29 cellular contexts compared by ENCODE assay signal in genomic region chr10:112896273-112896672, GRCh38.
"Had no signal": no experiment of that assay in that cellular context is flagged by ENCODE, and none has a peak within 500 bp of the region (broad histone marks: within the 10 kb centered on the region; RNA-seq: fewer than 3 reads in every experiment).

No MANE protein-coding gene starts in this region.

- H3K9me3 ChIP-seq: esophagus squamous epithelium, gastroesophageal sphincter, pancreas, psoas muscle, suprapubic skin had no signal

- H3K27me3 Mint-ChIP-seq: activated CD4-positive, alpha-beta memory T cell treated with anti-CD3 and anti-CD28 coated beads, Interleukin-2, amount 10 ng/mL, durations not matched to agents 7 days and 5 days; activated CD4-positive, alpha-beta T cell treated with anti-CD3 and anti-CD28 coated beads, Interleukin-2, amount 10 ng/mL, durations not matched to agents 24 days and 14 days; memory B cell had no signal

- FAIRE-seq: keratinocyte, pancreas, urothelium cell line had no signal

- H3K4me1 ChIP-seq: pancreas, psoas muscle had no signal

- H3K9me3 Mint-ChIP-seq: activated CD4-positive, alpha-beta T cell treated with anti-CD3 and anti-CD28 coated beads, Interleukin-2, amount 10 ng/mL, durations not matched to agents 24 days and 14 days; stimulated activated effector memory CD8-positive, alpha-beta T cell treated with anti-CD3 and anti-CD28 coated beads, Interleukin-12 subunit alpha, Interleukin-12 subunit beta, amount 100 ng/mL, for 72 hours; T-cell; T-helper 2 cell treated with Interferon-gamma antibody and Interleukin-4, amounts not matched to agents 5 μg/mL and 100 μg/mL, for 36 hours had no signal

- H3K4me3 Mint-ChIP-seq: activated CD4-positive, alpha-beta memory T cell treated with anti-CD3 and anti-CD28 coated beads, Interleukin-2, amount 10 ng/mL, durations not matched to agents 7 days and 5 days; activated CD4-positive, alpha-beta T cell treated with anti-CD3 and anti-CD28 coated beads, Interleukin-2, amount 10 ng/mL, durations not matched to agents 24 days and 14 days; activated naive CD4-positive, alpha-beta T cell treated with anti-CD3 and anti-CD28 coated beads, Interleukin-2, amount 50 U/mL, for 24 hours; brain; endodermal cell; memory B cell; nephron progenitor cell; stimulated activated effector memory CD8-positive, alpha-beta T cell treated with anti-CD3 and anti-CD28 coated beads, Interleukin-12 subunit alpha, Interleukin-12 subunit beta, amount 100 ng/mL, for 72 hours; T-cell; T-helper 2 cell treated with Interferon-gamma antibody and Interleukin-4, amounts not matched to agents 5 μg/mL and 100 μg/mL, for 36 hours had no signal

- H3K36me3 ChIP-seq: esophagus squamous epithelium, gastroesophageal sphincter, pancreas, right atrium auricular region, suprapubic skin had no signal

- H3K36me3 Mint-ChIP-seq: stimulated activated effector memory CD8-positive, alpha-beta T cell treated with anti-CD3 and anti-CD28 coated beads, Interleukin-12 subunit alpha, Interleukin-12 subunit beta, amount 100 ng/mL, for 72 hours had no signal

- ATAC-seq: activated CD4-positive, CD25-positive, alpha-beta regulatory T cell treated with anti-CD3 and anti-CD28 coated beads, Interleukin-2, amount 50 U/mL, for 24 hours; gastroesophageal sphincter; left ventricle myocardium superior; pancreas; psoas muscle; stimulated activated effector memory CD8-positive, alpha-beta T cell treated with anti-CD3 and anti-CD28 coated beads, Interleukin-12 subunit alpha, Interleukin-12 subunit beta, amount 100 ng/mL, for 72 hours; T-cell had no signal

- H3K4me1 Mint-ChIP-seq: activated CD4-positive, alpha-beta memory T cell treated with anti-CD3 and anti-CD28 coated beads, Interleukin-2, amount 10 ng/mL, durations not matched to agents 7 days and 5 days; activated CD4-positive, alpha-beta T cell treated with anti-CD3 and anti-CD28 coated beads, Interleukin-2, amount 10 ng/mL, durations not matched to agents 24 days and 14 days; activated naive CD4-positive, alpha-beta T cell treated with anti-CD3 and anti-CD28 coated beads, Interleukin-2, amount 50 U/mL, for 24 hours; memory B cell; stimulated activated effector memory CD8-positive, alpha-beta T cell treated with anti-CD3 and anti-CD28 coated beads, Interleukin-12 subunit alpha, Interleukin-12 subunit beta, amount 100 ng/mL, for 72 hours; T-cell had no signal

- H3K27me3 ChIP-seq: esophagus squamous epithelium, gastroesophageal sphincter, pancreas, right atrium auricular region, stomach, suprapubic skin, tibial nerve had no signal

- H3K27ac ChIP-seq: esophagus squamous epithelium, gastroesophageal sphincter, pancreas, psoas muscle, right atrium auricular region, skin epidermis, stomach, suprapubic skin, tibial nerve, VCaP had no signal

- H3K4me3 ChIP-seq: esophagus squamous epithelium, gastroesophageal sphincter, pancreas, psoas muscle, right atrium auricular region, skin epidermis, stomach, suprapubic skin, tibial nerve had no signal

- DNase-seq: activated CD4-positive, alpha-beta memory T cell treated with anti-CD3 and anti-CD28 coated beads, Interleukin-2, amount 10 ng/mL, durations not matched to agents 7 days and 5 days; activated CD4-positive, alpha-beta T cell treated with anti-CD3 and anti-CD28 coated beads, Interleukin-2, amount 10 ng/mL, durations not matched to agents 24 days and 14 days; activated gamma-delta T cell treated with Interleukin-2 at 50 U/mL for 16 hours; aorta; caudate nucleus; endodermal cell; esophagus squamous epithelium; head of caudate nucleus; left ventricle myocardium superior; nephron progenitor cell; pancreas; psoas muscle; stimulated activated CD4-positive, alpha-beta T cell treated with anti-CD3 and anti-CD28 coated beads, Interleukin-2, amount 100 ng/mL, for 24 hours; stomach; T-cell had no signal

- H3K27ac Mint-ChIP-seq: activated CD4-positive, alpha-beta memory T cell treated with anti-CD3 and anti-CD28 coated beads, Interleukin-2, amount 10 ng/mL, durations not matched to agents 7 days and 5 days; activated CD4-positive, alpha-beta T cell treated with anti-CD3 and anti-CD28 coated beads, Interleukin-2, amount 10 ng/mL, durations not matched to agents 24 days and 14 days; activated naive CD4-positive, alpha-beta T cell treated with anti-CD3 and anti-CD28 coated beads, Interleukin-2, amount 50 U/mL, for 24 hours; brain; endodermal cell; memory B cell; nephron progenitor cell; stimulated activated effector memory CD8-positive, alpha-beta T cell treated with anti-CD3 and anti-CD28 coated beads, Interleukin-12 subunit alpha, Interleukin-12 subunit beta, amount 100 ng/mL, for 72 hours; T-cell; T-helper 2 cell treated with Interferon-gamma antibody and Interleukin-4, amounts not matched to agents 5 μg/mL and 100 μg/mL, for 36 hours had no signal
